Comparison of ENCODE assay signal across 20 cellular contexts in the genomic region with DNA sequence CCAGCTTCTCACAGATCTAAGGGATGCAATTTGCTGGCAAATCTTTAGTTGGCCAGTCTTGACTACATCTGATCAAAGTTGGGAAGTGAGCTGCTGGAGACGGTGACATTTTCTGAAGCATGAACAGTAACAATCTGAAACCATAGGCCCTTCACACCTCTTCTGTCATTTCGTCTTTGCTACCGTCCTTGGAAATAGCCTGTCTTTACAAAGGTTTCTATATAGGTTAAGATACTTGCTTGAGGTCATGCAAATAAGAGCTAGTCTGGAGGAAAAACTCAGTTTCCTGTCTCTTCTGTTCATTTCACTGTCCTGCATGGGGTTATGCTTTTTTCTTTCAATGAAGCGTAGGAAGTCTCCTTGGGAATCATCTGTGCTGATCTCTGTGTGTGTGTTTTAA.
DNase-seq lines count a peak whose midpoint lies in the region; ATAC-seq and TF ChIP-seq lines count a peak whose summit lies in the region.
"Had no signal": no experiment of that assay in that cellular context is flagged by ENCODE, and none has a peak within 500 bp of the region (broad histone marks: within the 10 kb centered on the region; RNA-seq: fewer than 3 reads in every experiment).

No MANE protein-coding gene starts in this region.

- ATAC-seq in GM18867 (IDR thresholded peaks at IDR 0.05; ENCODE audit: unreplicated experiment) (peak; percentile 84), GM21447 (IDR thresholded peaks at IDR 0.05; ENCODE audit: unreplicated experiment) (peak; percentile 65), HG03378 (IDR thresholded peaks at IDR 0.05; ENCODE audit: unreplicated experiment) (peak; percentile 64)
- ATAC-seq: gastrocnemius medialis; left colon; natural killer cell; sciatic nerve; stimulated activated naive B cell treated with anti-CD40 and anti-IgM and Interleukin-4, amounts not matched to agents 10 μg/mL and 1 μg/mL and 100 μg/mL, for 72 hours had no signal

- H3K27ac Mint-ChIP-seq in nephron progenitor cell: no peak overlapping the region
- H3K27ac Mint-ChIP-seq: CD8-positive, alpha-beta memory T cell; natural killer cell; stimulated activated naive B cell treated with anti-CD40 and anti-IgM and Interleukin-4, amounts not matched to agents 10 μg/mL and 1 μg/mL and 100 μg/mL, for 72 hours had no signal

- no peaks in the 10 kb centered on the region for H3K4me1 Mint-ChIP-seq in nephron progenitor cell
- H3K4me1 Mint-ChIP-seq: natural killer cell had no signal

- H3K4me3 ChIP-seq in coronary artery: no peak overlapping the region
- H3K4me3 ChIP-seq: adrenal gland, gastrocnemius medialis, tibial artery had no signal

- DNase-seq in activated naive CD4-positive, alpha-beta T cell treated with anti-CD3 and anti-CD28 coated beads, Interleukin-2, amount 50 U/mL, for 16 hours: no peak
- DNase-seq in ecto neural progenitor cell (ENCODE audit: low spot score): no peak
- DNase-seq in coronary artery (ENCODE audit: low spot score): no peak
- DNase-seq in nephron progenitor cell: no peak
- DNase-seq: activated CD4-positive, alpha-beta T cell treated with anti-CD3 and anti-CD28 coated beads, Interleukin-2, amount 50 U/mL, for 1 hour; activated gamma-delta T cell; adrenal gland; CD8-positive, alpha-beta memory T cell; gastrocnemius medialis; Kasumi-1; left colon; natural killer cell; NCI-H1092; NCI-H2029 treated with DMSO at 0.1 percent for 48 hours; stimulated activated naive B cell treated with anti-CD40 and anti-IgM and Interleukin-4, amounts not matched to agents 10 μg/mL and 1 μg/mL and 100 μg/mL, for 72 hours; tibial artery had no signal

- peaks cover 3% of the 10 kb centered on the region for H3K27me3 Mint-ChIP-seq in nephron progenitor cell (ENCODE audit: low read depth, poor library complexity)

- no peaks in the 10 kb centered on the region for H3K36me3 Mint-ChIP-seq in nephron progenitor cell (ENCODE audit: low read depth)
- H3K36me3 Mint-ChIP-seq: CD8-positive, alpha-beta memory T cell; natural killer cell; stimulated activated naive B cell treated with anti-CD40 and anti-IgM and Interleukin-4, amounts not matched to agents 10 μg/mL and 1 μg/mL and 100 μg/mL, for 72 hours had no signal

- no peak overlapping the region for H3K27ac ChIP-seq in coronary artery
- H3K27ac ChIP-seq: adrenal gland, gastrocnemius medialis, tibial artery had no signal

- no peak overlapping the region for H3K4me3 Mint-ChIP-seq in nephron progenitor cell
- H3K4me3 Mint-ChIP-seq: CD8-positive, alpha-beta memory T cell; natural killer cell; stimulated activated naive B cell treated with anti-CD40 and anti-IgM and Interleukin-4, amounts not matched to agents 10 μg/mL and 1 μg/mL and 100 μg/mL, for 72 hours had no signal

- TF ChIP-seq CTCF in coronary artery (IDR thresholded peaks at IDR 0.05) (no peak), nephron progenitor cell (IDR thresholded peaks at IDR 0.05) (no peak)

- no peaks in the 10 kb centered on the region for H3K9me3 Mint-ChIP-seq in nephron progenitor cell
- H3K9me3 Mint-ChIP-seq: CD8-positive, alpha-beta memory T cell; natural killer cell; stimulated activated naive B cell treated with anti-CD40 and anti-IgM and Interleukin-4, amounts not matched to agents 10 μg/mL and 1 μg/mL and 100 μg/mL, for 72 hours had no signal
